9 cellular contexts compared by ENCODE assay signal in the genomic region with DNA sequence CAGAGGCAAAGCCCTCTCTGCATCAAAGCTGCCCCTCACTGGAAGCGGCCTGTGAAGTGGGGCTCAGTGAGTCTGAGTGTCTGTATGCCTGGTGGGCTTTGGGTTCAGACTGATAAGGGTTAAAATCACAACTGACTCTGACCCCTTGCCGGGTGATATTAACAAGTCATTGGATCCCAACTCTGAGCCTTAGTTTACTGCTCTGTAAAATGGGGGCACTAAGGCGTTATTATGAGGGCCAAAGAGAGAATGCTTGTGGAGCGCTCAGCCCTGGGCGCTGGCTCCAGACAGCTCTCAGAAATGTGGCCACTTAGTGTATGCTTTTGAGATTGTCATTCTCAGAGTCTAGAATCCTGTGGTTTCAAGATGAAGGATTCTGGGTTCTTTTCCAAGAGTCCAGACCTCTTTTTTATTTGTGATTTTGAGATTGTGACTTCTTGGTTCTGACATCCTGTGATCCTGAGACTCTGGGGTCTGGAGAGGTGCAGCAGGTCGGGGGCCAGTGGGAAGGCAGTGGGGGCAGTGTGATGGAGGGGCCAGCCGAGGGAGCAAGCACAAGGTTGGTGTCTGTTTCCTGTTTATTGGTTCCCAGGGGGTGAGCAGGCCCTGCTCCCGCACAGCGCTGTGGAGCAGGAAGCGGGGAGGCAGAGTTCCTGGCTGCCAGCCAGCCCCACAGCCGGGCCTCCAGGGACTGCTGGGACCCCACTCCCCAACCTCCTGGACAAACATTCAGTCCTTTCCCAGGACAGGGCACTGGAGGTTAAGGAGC. TPM values are rescaled to one million over a fixed set of nuclear protein-coding genes. Genes with fewer than 3 reads are reported as not detected.
A peak's percentile ranks its signal among the peaks of the same experiment; 100 is the strongest.
DNase-seq lines count a peak whose midpoint lies in the region; ATAC-seq and TF ChIP-seq lines count a peak whose summit lies in the region.
"Had no signal": no experiment of that assay in that cellular context is flagged by ENCODE, and none has a peak within 500 bp of the region (broad histone marks: within the 10 kb centered on the region; RNA-seq: fewer than 3 reads in every experiment).

No MANE protein-coding gene starts in this region.

- peak overlapping the region in 1 of 2 experiments; percentile 92 for H3K14ac ChIP-seq in mesenchymal stem cell (ENCODE audit: low read length in 2 of 2)

- CTCF ChIA-PET in WTC11 (lab: Charles Lee) = interaction anchor here (0.8 to 5.1 kb wide), 7 partner anchors 13 to 39 kb away, joined by 3 to 49 read pairs (median 24); a partner anchor contains a TSS

- peak overlapping the region; percentile 90 to 99 for H3K18ac ChIP-seq in mesenchymal stem cell (ENCODE audit: low read depth in 1 of 2, low read length in 2 of 2)

- DNase-seq in NCI-H82 (lab: John Stamatoyannopoulos, UW) (peak; percentile 12), NCI-H82 treated with DMSO at 0.1 percent for 48 hours (lab: John Stamatoyannopoulos, UW; ENCODE audit: unreplicated experiment) (no peak), brain pericyte (ENCODE audit: low read depth, low spot score) (peak; percentile 80), mesenchymal stem cell (peak; percentile 92), cerebellar cortex (ENCODE audit: low spot score) (no peak), WTC11 (ENCODE audit: low spot score) (no peak), GOT3 (lab: John Stamatoyannopoulos, UW) (no peak)
- DNase-seq: AML-193 had no signal

- H4K8ac ChIP-seq in mesenchymal stem cell (ENCODE audit: low read length) = peak overlapping the region; percentile 93

- H3K4me3 ChIP-seq in mesenchymal stem cell (ENCODE audit: insufficient read depth in 1 of 2, low read depth in 1 of 2, low read length in 2 of 2) = no peak overlapping the region
- no peak overlapping the region for H3K4me3 ChIP-seq in urinary bladder (ENCODE audit: low read depth, low read length)

- H3K36me3 Mint-ChIP-seq in WTC11 = no peaks in the 10 kb centered on the region

- H2BK12ac ChIP-seq in mesenchymal stem cell (ENCODE audit: low read length in 2 of 2) = peak overlapping the region; percentile 99 to 100

- no peak overlapping the region for H3K27ac Mint-ChIP-seq in WTC11

- H3K4me1 Mint-ChIP-seq in WTC11 = peaks cover 42% of the 10 kb centered on the region

- POLR2A ChIA-PET in WTC11 (lab: Charles Lee) = interaction anchor here (1.5 kb wide), 1 partner anchor 12 kb away, joined by 3 read pairs; no protein-coding TSS in a partner anchor

- peak overlapping the region; percentile 87 for H2BK120ac ChIP-seq in mesenchymal stem cell (ENCODE audit: low read depth, low read length)

- peak overlapping the region; percentile 95 for H2AK5ac ChIP-seq in mesenchymal stem cell (ENCODE audit: low read length, severe bottlenecking)

- no peak overlapping the region for H2AFZ ChIP-seq in mesenchymal stem cell (ENCODE audit: low read depth, low read length)

- H3K4me1 ChIP-seq in mesenchymal stem cell (ENCODE audit: control insufficient read depth, insufficient read depth, low read depth, low read length) (peaks cover 83% of the 10 kb centered on the region), urinary bladder (ENCODE audit: insufficient read depth) (no peaks in the 10 kb centered on the region)

- no peaks in the 10 kb centered on the region; the same call in 1 of the 2 replicates for H3K27me3 Mint-ChIP-seq in WTC11 (ENCODE audit: low read depth)

- H3K27me3 ChIP-seq in mesenchymal stem cell (ENCODE audit: control insufficient read depth in 1 of 2, insufficient read depth in 1 of 2, low read length in 2 of 2) = no peaks in the 10 kb centered on the region

- peak overlapping the region; percentile 78 for H2BK15ac ChIP-seq in mesenchymal stem cell (ENCODE audit: low read depth, poor library complexity, severe bottlenecking)

- H3K9ac ChIP-seq in mesenchymal stem cell (ENCODE audit: low read length) = peak overlapping the region; percentile 31

- H3K9me3 ChIP-seq in mesenchymal stem cell (ENCODE audit: control insufficient read depth, low read length) = no peaks in the 10 kb centered on the region

- H3K27ac ChIP-seq in mesenchymal stem cell (ENCODE audit: low read length, poor library complexity, severe bottlenecking) (peak overlapping the region; percentile 90), urinary bladder (ENCODE audit: low read depth) (peak overlapping the region; percentile 79)

- peaks cover 9% of the 10 kb centered on the region for H3K79me1 ChIP-seq in mesenchymal stem cell (replicated peaks; ENCODE audit: low read length, poor library complexity, severe bottlenecking)

- TF ChIP-seq CTCF in WTC11 (IDR thresholded peaks at IDR 0.05) = no peak

- H3K4me2 ChIP-seq in mesenchymal stem cell (ENCODE audit: low read length, poor library complexity, severe bottlenecking) = peak overlapping the region; percentile 40

- ATAC-seq in WTC11 = no peak; the same call in none of the 2 replicates

- H3K36me3 ChIP-seq in mesenchymal stem cell (ENCODE audit: control insufficient read depth in 1 of 2, insufficient read depth in 2 of 2, low read depth in 1 of 2, low read length in 2 of 2) (peaks cover 18 to 43% of the 10 kb centered on the region in 2 experiments), urinary bladder (ENCODE audit: insufficient read depth) (no peaks in the 10 kb centered on the region)

- H3K4ac ChIP-seq in mesenchymal stem cell (ENCODE audit: low read depth in 1 of 2, low read length in 2 of 2) = peak overlapping the region; percentile 95 to 98

- H4K91ac ChIP-seq in mesenchymal stem cell (ENCODE audit: low read length) = peak overlapping the region; percentile 98

- no peak overlapping the region for H3K4me3 Mint-ChIP-seq in WTC11

- 17% methylated on average over 8 of the region's 11 CpGs for WGBS in mesenchymal stem cell
- 27% methylated on average over 11 of the region's 11 CpGs for WGBS in urinary bladder

- peak overlapping the region; percentile 32 for H2BK5ac ChIP-seq in mesenchymal stem cell (ENCODE audit: low read depth, low read length, poor library complexity, severe bottlenecking)

- no peaks in the 10 kb centered on the region for H3K9me3 Mint-ChIP-seq in WTC11

- H3K23ac ChIP-seq in mesenchymal stem cell (ENCODE audit: low read length in 2 of 2) = no peak overlapping the region

TF ChIP-seq in WTC11, 78 proteins besides CTCF, POLR2A, EP300 and RAD21 (continues in another document):
- no peak for TF ChIP-seq ZNF317 (CRISPR knock-in tag; IDR thresholded peaks at IDR 0.05; ENCODE audit: borderline replicate concordance, low read depth)
- TF ChIP-seq, protein P1, sequence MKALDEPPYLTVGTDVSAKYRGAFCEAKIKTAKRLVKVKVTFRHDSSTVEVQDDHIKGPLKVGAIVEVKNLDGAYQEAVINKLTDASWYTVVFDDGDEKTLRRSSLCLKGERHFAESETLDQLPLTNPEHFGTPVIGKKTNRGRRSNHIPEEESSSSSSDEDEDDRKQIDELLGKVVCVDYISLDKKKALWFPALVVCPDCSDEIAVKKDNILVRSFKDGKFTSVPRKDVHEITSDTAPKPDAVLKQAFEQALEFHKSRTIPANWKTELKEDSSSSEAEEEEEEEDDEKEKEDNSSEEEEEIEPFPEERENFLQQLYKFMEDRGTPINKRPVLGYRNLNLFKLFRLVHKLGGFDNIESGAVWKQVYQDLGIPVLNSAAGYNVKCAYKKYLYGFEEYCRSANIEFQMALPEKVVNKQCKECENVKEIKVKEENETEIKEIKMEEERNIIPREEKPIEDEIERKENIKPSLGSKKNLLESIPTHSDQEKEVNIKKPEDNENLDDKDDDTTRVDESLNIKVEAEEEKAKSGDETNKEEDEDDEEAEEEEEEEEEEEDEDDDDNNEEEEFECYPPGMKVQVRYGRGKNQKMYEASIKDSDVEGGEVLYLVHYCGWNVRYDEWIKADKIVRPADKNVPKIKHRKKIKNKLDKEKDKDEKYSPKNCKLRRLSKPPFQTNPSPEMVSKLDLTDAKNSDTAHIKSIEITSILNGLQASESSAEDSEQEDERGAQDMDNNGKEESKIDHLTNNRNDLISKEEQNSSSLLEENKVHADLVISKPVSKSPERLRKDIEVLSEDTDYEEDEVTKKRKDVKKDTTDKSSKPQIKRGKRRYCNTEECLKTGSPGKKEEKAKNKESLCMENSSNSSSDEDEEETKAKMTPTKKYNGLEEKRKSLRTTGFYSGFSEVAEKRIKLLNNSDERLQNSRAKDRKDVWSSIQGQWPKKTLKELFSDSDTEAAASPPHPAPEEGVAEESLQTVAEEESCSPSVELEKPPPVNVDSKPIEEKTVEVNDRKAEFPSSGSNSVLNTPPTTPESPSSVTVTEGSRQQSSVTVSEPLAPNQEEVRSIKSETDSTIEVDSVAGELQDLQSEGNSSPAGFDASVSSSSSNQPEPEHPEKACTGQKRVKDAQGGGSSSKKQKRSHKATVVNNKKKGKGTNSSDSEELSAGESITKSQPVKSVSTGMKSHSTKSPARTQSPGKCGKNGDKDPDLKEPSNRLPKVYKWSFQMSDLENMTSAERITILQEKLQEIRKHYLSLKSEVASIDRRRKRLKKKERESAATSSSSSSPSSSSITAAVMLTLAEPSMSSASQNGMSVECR (CRISPR knock-in tag; IDR thresholded peaks at IDR 0.05; ENCODE audit: borderline replicate concordance) = no peak
- no peak for TF ChIP-seq JUN (CRISPR knock-in tag; IDR thresholded peaks at IDR 0.05)
- TF ChIP-seq, protein P2, sequence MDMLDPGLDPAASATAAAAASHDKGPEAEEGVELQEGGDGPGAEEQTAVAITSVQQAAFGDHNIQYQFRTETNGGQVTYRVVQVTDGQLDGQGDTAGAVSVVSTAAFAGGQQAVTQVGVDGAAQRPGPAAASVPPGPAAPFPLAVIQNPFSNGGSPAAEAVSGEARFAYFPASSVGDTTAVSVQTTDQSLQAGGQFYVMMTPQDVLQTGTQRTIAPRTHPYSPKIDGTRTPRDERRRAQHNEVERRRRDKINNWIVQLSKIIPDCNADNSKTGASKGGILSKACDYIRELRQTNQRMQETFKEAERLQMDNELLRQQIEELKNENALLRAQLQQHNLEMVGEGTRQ (CRISPR knock-in tag; IDR thresholded peaks at IDR 0.05) = no peak
- no peak for TF ChIP-seq RELA (CRISPR knock-in tag; IDR thresholded peaks at IDR 0.05; ENCODE audit: borderline replicate concordance)
- no peak for TF ChIP-seq NFATC4 (CRISPR knock-in tag; IDR thresholded peaks at IDR 0.05)

RNA-seq across cellular contexts. Expression of a gene that starts 13.4 kb away (rescaled TPM):
- 69.6 TPM for polyA plus RNA-seq in mesenchymal stem cell (2013, experiment 1 of 2)
- polyA plus RNA-seq in mesenchymal stem cell (2013, experiment 2 of 2) = 65.7 TPM
- total RNA-seq in urinary bladder = 30.7 TPM
- polyA plus RNA-seq in urinary bladder = 69.8 TPM
- total RNA-seq in WTC11 (2021) = 16.5 to 18.2 TPM (median 16.9 TPM) in 3 replicates

RNA-seq across cellular contexts. Expression of a gene that starts 49.4 kb away (rescaled TPM):
- polyA plus RNA-seq in mesenchymal stem cell (2013, experiment 1 of 2) = 0.35 TPM
- polyA plus RNA-seq in mesenchymal stem cell (2013, experiment 2 of 2) = 0.21 TPM
- 0.90 TPM for total RNA-seq in urinary bladder
- polyA plus RNA-seq in urinary bladder = 2.6 TPM
- 0.11 to 0.16 TPM in 2 of 3 replicates, not detected in the other for total RNA-seq in WTC11 (2021)

RNA-seq across cellular contexts. Expression of a gene that starts 54.7 kb away (rescaled TPM):
- 2.6 TPM for polyA plus RNA-seq in mesenchymal stem cell (2013, experiment 1 of 2)
- 3.0 TPM for polyA plus RNA-seq in mesenchymal stem cell (2013, experiment 2 of 2)
- 2.6 TPM for total RNA-seq in urinary bladder
- 2.7 TPM for polyA plus RNA-seq in urinary bladder
- 5.7 to 6.7 TPM (median 5.9 TPM) in 3 replicates for total RNA-seq in WTC11 (2021)

Comparison
In these comparisons a context has a peak if more than half of its experiments do, and no peak if none do; other contexts are left out.
1. DNase-seq: peak in NCI-H82 (single experiment), brain pericyte (single experiment) and mesenchymal stem cell (single experiment); none in NCI-H82 treated with DMSO at 0.1 percent for 48 hours (single experiment), cerebellar cortex (single experiment), WTC11 (single experiment) and GOT3 (single experiment).